In genomic region chr13:75549262-75550158, GRCh38 we compare ENCODE assay signal across 8 cellular contexts. TPM values are rescaled to one million over a fixed set of nuclear protein-coding genes. Genes with fewer than 3 reads are reported as not detected.
A peak's percentile ranks its signal among the peaks of the same experiment; 100 is the strongest.
DNase-seq lines count a peak whose midpoint lies in the region; TF ChIP-seq lines count a peak whose summit lies in the region.

UCHL3 (plus strand) TSS chr13:75549791; CDS start chr13:75549821, 30 bp downstream.

- H3K4me1 ChIP-seq in HAP-1 (peaks cover 13% of the 10 kb centered on the region), MM.1S (ENCODE audit: low read length) (0 out of 2 replicates have a peak, but pooled peaks cover 5% of the 10 kb centered on the region), neural progenitor cell (peaks cover 11% of the 10 kb centered on the region), subcutaneous abdominal adipose tissue (ENCODE audit: control insufficient read depth in 5 of 5, insufficient read depth in 5 of 5, low read length in 5 of 5) (peaks cover 0 to 24% (median 18%) of the 10 kb centered on the region in 5 donors)

- peak within 1 kb of the TSS; percentile 90 for H3K9ac ChIP-seq in MM.1S (ENCODE audit: low read length)
- peak within 1 kb of the TSS; percentile 77 for H3K9ac ChIP-seq in neural progenitor cell
- H3K9ac ChIP-seq in subcutaneous abdominal adipose tissue (ENCODE audit: low read length in 5 of 5): peak within 1 kb of the TSS; percentile 69 to 98 (median 95)

- DNase-seq in GDM1 (lab: John Stamatoyannopoulos, UW) (peak; percentile 98), HAP-1 (ENCODE audit: low spot score in 2 of 2) (peak; percentile 90 to 98), MM.1S (peak; percentile 98), SIG-M5 treated with dmso at 0.1 percent for 504 hours (lab: John Stamatoyannopoulos, UW; ENCODE audit: unreplicated experiment) (peak; percentile 93), foreskin fibroblast (peak; percentile 94 to 99), neural progenitor cell (ENCODE audit: low spot score) (peak; percentile 99)
- peak; percentile 97 for DNase-seq in activated gamma-delta T cell treated with anti-CD3 and anti-CD28 coated beads, Interleukin-2, amount 50 U/mL, for 16 hours (ENCODE audit: low read depth)

- H4K20me1 ChIP-seq in MM.1S (ENCODE audit: insufficient read depth, low read length) (no peaks in the 10 kb centered on the region), neural progenitor cell (ENCODE audit: low read depth) (no peaks in the 10 kb centered on the region)

- no peaks in the 10 kb centered on the region for H3K9me3 ChIP-seq in HAP-1
- H3K9me3 ChIP-seq in MM.1S (replicated peaks; ENCODE audit: insufficient read depth, low read length): no peaks in the 10 kb centered on the region
- no peaks in the 10 kb centered on the region for H3K9me3 ChIP-seq in neural progenitor cell (ENCODE audit: low read depth)
- H3K9me3 ChIP-seq in subcutaneous abdominal adipose tissue (ENCODE audit: control insufficient read depth in 5 of 5, low read length in 5 of 5): no peaks in the 10 kb centered on the region

- in situ Hi-C loops in HAP-1 (cut with MboI; ENCODE audit: low sequenced_read_pairs): no loop called here

- H3K36me3 Mint-ChIP-seq in neural progenitor cell: peaks cover 3% of the 10 kb centered on the region

- peaks cover 15% of the 10 kb centered on the region for H3K4me1 Mint-ChIP-seq in neural progenitor cell

- H2AFZ ChIP-seq in MM.1S (ENCODE audit: low read length): peak within 1 kb of the TSS; percentile 74
- H2AFZ ChIP-seq in neural progenitor cell (replicated peaks): peak within 1 kb of the TSS; percentile 100

- H3F3A ChIP-seq in MM.1S (ENCODE audit: insufficient read depth, low read length) (no peaks in the 10 kb centered on the region), neural progenitor cell (ENCODE audit: low read depth) (peaks cover 3% of the 10 kb centered on the region)

- H3K4me2 ChIP-seq in MM.1S (ENCODE audit: low read depth, low read length) (peak within 1 kb of the TSS; percentile 60), neural progenitor cell (peak within 1 kb of the TSS; percentile 82)

- peak within 1 kb of the TSS; percentile 100 for H3K27ac Mint-ChIP-seq in neural progenitor cell

- H3K27me3 ChIP-seq in HAP-1 (ENCODE audit: low read depth): no peaks in the 10 kb centered on the region
- no peaks in the 10 kb centered on the region for H3K27me3 ChIP-seq in MM.1S (replicated peaks; ENCODE audit: insufficient read depth, low read length)
- H3K27me3 ChIP-seq in neural progenitor cell: no peaks in the 10 kb centered on the region
- H3K27me3 ChIP-seq in subcutaneous abdominal adipose tissue (ENCODE audit: control insufficient read depth in 5 of 5, insufficient read depth in 4 of 5, low read length in 5 of 5): no peaks in the 10 kb centered on the region

- H3K9me3 Mint-ChIP-seq in neural progenitor cell: no peaks in the 10 kb centered on the region

- H3K4me3 Mint-ChIP-seq in neural progenitor cell: peak within 1 kb of the TSS; percentile 95

- H3K4me3 ChIP-seq in HAP-1 (peak within 1 kb of the TSS; percentile 77), MM.1S (ENCODE audit: low read length) (peak within 1 kb of the TSS; percentile 80), foreskin fibroblast (ENCODE audit: low read depth in 1 of 2, low read length in 2 of 2) (peak within 1 kb of the TSS; percentile 70 to 98), neural progenitor cell (peak within 1 kb of the TSS; percentile 83), subcutaneous abdominal adipose tissue (ENCODE audit: low read depth in 1 of 5, low read length in 5 of 5) (peak within 1 kb of the TSS; percentile 96 to 99 (median 96))

- H3K79me2 ChIP-seq in MM.1S (ENCODE audit: low read length) (peaks cover 47% of the 10 kb centered on the region), neural progenitor cell (ENCODE audit: low read depth) (peaks cover 29% of the 10 kb centered on the region)

- H3K27ac ChIP-seq in MM.1S (ENCODE audit: low read length) (peak within 1 kb of the TSS; percentile 69; the same call in 1 of the 2 replicates), neural progenitor cell (peak within 1 kb of the TSS; percentile 86), subcutaneous abdominal adipose tissue (ENCODE audit: low read depth, low read length) (peak within 1 kb of the TSS; percentile 82)

- no peaks in the 10 kb centered on the region for H3K27me3 Mint-ChIP-seq in neural progenitor cell (ENCODE audit: insufficient read depth, low read depth)

- no peaks in the 10 kb centered on the region for H3K9me2 ChIP-seq in MM.1S (replicated peaks; ENCODE audit: insufficient read depth, low read length)

- peak; percentile 96 for TF ChIP-seq CTCF in MM.1S (IDR thresholded peaks at IDR 0.05; ENCODE audit: low read length)
- peak; percentile 63 for TF ChIP-seq CTCF in foreskin fibroblast (IDR thresholded peaks at IDR 0.05; ENCODE audit: low read depth, low read length)
- peak; percentile 77 for TF ChIP-seq CTCF in neural progenitor cell (IDR thresholded peaks at IDR 0.05)

- H3K36me3 ChIP-seq in HAP-1 (replicated peaks): peaks cover 9% of the 10 kb centered on the region
- no peaks in the 10 kb centered on the region for H3K36me3 ChIP-seq in MM.1S (replicated peaks; ENCODE audit: insufficient read depth, low read length)
- H3K36me3 ChIP-seq in neural progenitor cell: no peaks in the 10 kb centered on the region
- peaks cover 0 to 7% (median 4%) of the 10 kb centered on the region in 5 donors for H3K36me3 ChIP-seq in subcutaneous abdominal adipose tissue (ENCODE audit: control insufficient read depth in 5 of 5, insufficient read depth in 5 of 5, low read length in 5 of 5)

RNA-seq across cellular contexts. Expression of gene UCHL3, which starts in this region (rescaled TPM):
- total RNA-seq in neural progenitor cell (ENCODE audit: low replicate concordance): 24.2 and 44.6 TPM in 2 replicates

Comparison
In these comparisons a context has a peak if more than half of its experiments do, and no peak if none do; other contexts are left out.
1. Peak in every context shown above with its lines: DNase-seq, H3K4me3 ChIP-seq and H3K27ac ChIP-seq.